In the genomic region with DNA sequence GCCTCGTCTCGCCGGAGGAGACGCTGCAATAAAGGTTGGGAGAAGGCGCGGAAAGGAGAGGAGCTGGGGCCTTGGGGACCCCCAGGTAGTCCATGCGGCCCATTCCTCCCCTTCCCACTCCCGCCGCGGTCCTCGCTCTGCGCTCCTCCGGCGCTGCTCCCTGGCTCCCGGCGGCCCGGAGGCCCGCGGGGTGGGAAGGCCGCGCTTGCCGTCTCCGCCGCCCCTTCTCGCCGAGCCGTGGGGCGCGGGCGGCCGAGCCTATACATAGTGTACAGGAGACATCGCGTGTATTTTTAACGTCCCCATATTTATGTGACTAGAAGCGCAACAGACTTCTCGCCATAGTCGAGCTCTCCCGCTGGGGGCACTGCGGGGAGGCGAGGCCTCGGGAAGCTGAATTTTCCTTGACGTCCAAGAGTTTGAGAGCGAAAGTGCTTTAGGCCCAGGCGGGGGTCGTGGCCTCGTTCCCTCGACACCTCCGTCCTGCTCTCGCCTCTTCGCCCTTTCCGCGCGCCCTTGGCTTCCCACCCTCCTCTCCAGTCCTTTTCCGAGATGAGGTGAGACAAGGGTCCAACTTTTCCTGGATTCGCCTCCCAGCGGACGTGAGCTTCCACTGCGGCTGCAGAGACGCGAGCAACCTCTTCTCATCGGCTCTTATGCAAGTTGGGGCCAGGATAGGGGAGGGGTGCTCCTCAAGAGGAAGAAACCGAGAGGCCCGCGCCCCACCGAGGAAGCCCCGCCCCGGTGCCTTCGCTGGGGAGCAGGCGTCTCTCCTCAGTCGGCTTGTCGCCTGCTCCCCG, we compare ENCODE assay signal across 1 cellular context.
TF ChIP-seq lines count a peak whose summit lies in the region.

No MANE protein-coding gene starts in this region.

TF ChIP-seq in WTC11, 78 proteins besides CTCF, POLR2A, EP300 and RAD21 (continued from another document):
- TF ChIP-seq, protein P1, sequence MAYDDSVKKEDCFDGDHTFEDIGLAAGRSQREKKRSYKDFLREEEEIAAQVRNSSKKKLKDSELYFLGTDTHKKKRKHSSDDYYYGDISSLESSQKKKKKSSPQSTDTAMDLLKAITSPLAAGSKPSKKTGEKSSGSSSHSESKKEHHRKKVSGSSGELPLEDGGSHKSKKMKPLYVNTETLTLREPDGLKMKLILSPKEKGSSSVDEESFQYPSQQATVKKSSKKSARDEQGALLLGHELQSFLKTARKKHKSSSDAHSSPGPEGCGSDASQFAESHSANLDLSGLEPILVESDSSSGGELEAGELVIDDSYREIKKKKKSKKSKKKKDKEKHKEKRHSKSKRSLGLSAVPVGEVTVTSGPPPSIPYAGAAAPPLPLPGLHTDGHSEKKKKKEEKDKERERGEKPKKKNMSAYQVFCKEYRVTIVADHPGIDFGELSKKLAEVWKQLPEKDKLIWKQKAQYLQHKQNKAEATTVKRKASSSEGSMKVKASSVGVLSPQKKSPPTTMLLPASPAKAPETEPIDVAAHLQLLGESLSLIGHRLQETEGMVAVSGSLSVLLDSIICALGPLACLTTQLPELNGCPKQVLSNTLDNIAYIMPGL (CRISPR knock-in tag; IDR thresholded peaks at IDR 0.05), result peak; percentile 50; the same call in 1 of the 2 replicates
- TF ChIP-seq TEAD1 (CRISPR knock-in tag; IDR thresholded peaks at IDR 0.05) (0 out of 2 replicates have a peak, but pooled peaks have one; percentile 48), CREB1 (CRISPR knock-in tag; IDR thresholded peaks at IDR 0.05) (no peak), ATF1 (CRISPR knock-in tag; IDR thresholded peaks at IDR 0.05) (0 out of 2 replicates have a peak, but pooled peaks have one; percentile 46), ZNF138 (CRISPR knock-in tag; conservative IDR thresholded peaks at IDR 0.05) (no peak), MXD4 (CRISPR knock-in tag; IDR thresholded peaks at IDR 0.05; ENCODE audit: borderline replicate concordance) (no peak), CREM (CRISPR knock-in tag; IDR thresholded peaks at IDR 0.05) (no peak), JAZF1 (CRISPR knock-in tag; IDR thresholded peaks at IDR 0.05) (no peak), EMX1 (CRISPR knock-in tag; IDR thresholded peaks at IDR 0.05) (no peak), ZNF263 (CRISPR knock-in tag; IDR thresholded peaks at IDR 0.05; ENCODE audit: low read depth) (peak; percentile 56; the same call in 1 of the 2 replicates), ETV6 (CRISPR knock-in tag; IDR thresholded peaks at IDR 0.05) (no peak)
- TF ChIP-seq, protein P2, sequence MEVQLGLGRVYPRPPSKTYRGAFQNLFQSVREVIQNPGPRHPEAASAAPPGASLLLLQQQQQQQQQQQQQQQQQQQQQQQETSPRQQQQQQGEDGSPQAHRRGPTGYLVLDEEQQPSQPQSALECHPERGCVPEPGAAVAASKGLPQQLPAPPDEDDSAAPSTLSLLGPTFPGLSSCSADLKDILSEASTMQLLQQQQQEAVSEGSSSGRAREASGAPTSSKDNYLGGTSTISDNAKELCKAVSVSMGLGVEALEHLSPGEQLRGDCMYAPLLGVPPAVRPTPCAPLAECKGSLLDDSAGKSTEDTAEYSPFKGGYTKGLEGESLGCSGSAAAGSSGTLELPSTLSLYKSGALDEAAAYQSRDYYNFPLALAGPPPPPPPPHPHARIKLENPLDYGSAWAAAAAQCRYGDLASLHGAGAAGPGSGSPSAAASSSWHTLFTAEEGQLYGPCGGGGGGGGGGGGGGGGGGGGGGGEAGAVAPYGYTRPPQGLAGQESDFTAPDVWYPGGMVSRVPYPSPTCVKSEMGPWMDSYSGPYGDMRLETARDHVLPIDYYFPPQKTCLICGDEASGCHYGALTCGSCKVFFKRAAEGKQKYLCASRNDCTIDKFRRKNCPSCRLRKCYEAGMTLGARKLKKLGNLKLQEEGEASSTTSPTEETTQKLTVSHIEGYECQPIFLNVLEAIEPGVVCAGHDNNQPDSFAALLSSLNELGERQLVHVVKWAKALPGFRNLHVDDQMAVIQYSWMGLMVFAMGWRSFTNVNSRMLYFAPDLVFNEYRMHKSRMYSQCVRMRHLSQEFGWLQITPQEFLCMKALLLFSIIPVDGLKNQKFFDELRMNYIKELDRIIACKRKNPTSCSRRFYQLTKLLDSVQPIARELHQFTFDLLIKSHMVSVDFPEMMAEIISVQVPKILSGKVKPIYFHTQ (CRISPR knock-in tag; IDR thresholded peaks at IDR 0.05), result no peak
- TF ChIP-seq, protein P3, sequence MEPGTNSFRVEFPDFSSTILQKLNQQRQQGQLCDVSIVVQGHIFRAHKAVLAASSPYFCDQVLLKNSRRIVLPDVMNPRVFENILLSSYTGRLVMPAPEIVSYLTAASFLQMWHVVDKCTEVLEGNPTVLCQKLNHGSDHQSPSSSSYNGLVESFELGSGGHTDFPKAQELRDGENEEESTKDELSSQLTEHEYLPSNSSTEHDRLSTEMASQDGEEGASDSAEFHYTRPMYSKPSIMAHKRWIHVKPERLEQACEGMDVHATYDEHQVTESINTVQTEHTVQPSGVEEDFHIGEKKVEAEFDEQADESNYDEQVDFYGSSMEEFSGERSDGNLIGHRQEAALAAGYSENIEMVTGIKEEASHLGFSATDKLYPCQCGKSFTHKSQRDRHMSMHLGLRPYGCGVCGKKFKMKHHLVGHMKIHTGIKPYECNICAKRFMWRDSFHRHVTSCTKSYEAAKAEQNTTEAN (CRISPR knock-in tag; IDR thresholded peaks at IDR 0.05), result no peak
- TF ChIP-seq, protein P4, sequence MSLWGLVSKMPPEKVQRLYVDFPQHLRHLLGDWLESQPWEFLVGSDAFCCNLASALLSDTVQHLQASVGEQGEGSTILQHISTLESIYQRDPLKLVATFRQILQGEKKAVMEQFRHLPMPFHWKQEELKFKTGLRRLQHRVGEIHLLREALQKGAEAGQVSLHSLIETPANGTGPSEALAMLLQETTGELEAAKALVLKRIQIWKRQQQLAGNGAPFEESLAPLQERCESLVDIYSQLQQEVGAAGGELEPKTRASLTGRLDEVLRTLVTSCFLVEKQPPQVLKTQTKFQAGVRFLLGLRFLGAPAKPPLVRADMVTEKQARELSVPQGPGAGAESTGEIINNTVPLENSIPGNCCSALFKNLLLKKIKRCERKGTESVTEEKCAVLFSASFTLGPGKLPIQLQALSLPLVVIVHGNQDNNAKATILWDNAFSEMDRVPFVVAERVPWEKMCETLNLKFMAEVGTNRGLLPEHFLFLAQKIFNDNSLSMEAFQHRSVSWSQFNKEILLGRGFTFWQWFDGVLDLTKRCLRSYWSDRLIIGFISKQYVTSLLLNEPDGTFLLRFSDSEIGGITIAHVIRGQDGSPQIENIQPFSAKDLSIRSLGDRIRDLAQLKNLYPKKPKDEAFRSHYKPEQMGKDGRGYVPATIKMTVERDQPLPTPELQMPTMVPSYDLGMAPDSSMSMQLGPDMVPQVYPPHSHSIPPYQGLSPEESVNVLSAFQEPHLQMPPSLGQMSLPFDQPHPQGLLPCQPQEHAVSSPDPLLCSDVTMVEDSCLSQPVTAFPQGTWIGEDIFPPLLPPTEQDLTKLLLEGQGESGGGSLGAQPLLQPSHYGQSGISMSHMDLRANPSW (CRISPR knock-in tag; conservative IDR thresholded peaks at IDR 0.05; ENCODE audit: low read depth), result no peak
- TF ChIP-seq, protein P5, sequence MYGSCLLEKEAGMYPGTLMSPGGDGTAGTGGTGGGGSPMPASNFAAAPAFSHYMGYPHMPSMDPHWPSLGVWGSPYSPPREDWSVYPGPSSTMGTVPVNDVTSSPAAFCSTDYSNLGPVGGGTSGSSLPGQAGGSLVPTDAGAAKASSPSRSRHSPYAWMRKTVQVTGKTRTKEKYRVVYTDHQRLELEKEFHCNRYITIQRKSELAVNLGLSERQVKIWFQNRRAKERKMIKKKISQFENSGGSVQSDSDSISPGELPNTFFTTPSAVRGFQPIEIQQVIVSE (CRISPR knock-in tag; IDR thresholded peaks at IDR 0.05; ENCODE audit: borderline replicate concordance), result no peak
